Comparison of ENCODE assay signal across 8 cellular contexts in the genomic region with DNA sequence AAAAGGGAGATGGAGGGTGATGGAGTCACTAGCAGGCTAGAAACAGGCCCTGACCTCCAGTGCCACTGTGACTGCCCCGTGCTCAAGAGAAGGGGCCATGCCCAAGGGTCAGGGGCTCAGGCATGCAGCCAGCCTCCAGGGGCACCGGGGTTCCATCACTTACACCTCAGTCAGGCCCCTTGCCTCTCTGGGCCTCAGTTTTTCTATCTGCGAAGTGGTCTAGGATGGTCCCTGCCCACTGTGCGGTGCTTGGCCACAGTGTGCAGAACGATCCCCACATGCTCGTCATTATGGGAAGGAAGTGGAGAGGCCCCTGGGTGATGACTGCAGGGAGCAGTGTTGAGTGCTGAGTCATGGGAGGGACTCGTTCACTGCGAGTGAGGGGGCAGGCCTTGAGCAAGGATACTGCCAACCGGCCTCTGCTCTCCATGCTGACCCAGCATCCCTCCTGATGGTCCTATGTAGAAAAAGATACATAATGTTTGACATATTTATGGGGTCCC. TPM values are rescaled to one million over a fixed set of nuclear protein-coding genes. Genes with fewer than 3 reads are reported as not detected.
A peak's percentile ranks its signal among the peaks of the same experiment; 100 is the strongest.
DNase-seq lines count a peak whose midpoint lies in the region; ATAC-seq lines count a peak whose summit lies in the region.

No MANE protein-coding gene starts in this region.

- H3K4me1 Mint-ChIP-seq in activated CD8-positive, alpha-beta T cell treated with anti-CD3 and anti-CD28 coated beads, Interleukin-2, amount 10 ng/mL, durations not matched to agents 7 days and 5 days (ENCODE audit: low read depth): peaks cover 39% of the 10 kb centered on the region

- peak overlapping the region; percentile 87 for H3K27ac Mint-ChIP-seq in activated CD8-positive, alpha-beta T cell treated with anti-CD3 and anti-CD28 coated beads, Interleukin-2, amount 10 ng/mL, durations not matched to agents 7 days and 5 days

- no peaks in the 10 kb centered on the region for H3K27me3 Mint-ChIP-seq in activated CD8-positive, alpha-beta T cell treated with anti-CD3 and anti-CD28 coated beads, Interleukin-2, amount 10 ng/mL, durations not matched to agents 7 days and 5 days (ENCODE audit: low read depth)

- ATAC-seq in activated CD8-positive, alpha-beta T cell treated with anti-CD3 and anti-CD28 coated beads, Interleukin-2, amount 10 ng/mL, durations not matched to agents 7 days and 5 days: peak; percentile 43
- ATAC-seq in GM18858 (IDR thresholded peaks at IDR 0.05; ENCODE audit: unreplicated experiment): no peak
- ATAC-seq in GM21390 (IDR thresholded peaks at IDR 0.05; ENCODE audit: unreplicated experiment): no peak

- no peaks in the 10 kb centered on the region for H3K9me3 Mint-ChIP-seq in activated CD8-positive, alpha-beta T cell treated with anti-CD3 and anti-CD28 coated beads, Interleukin-2, amount 10 ng/mL, durations not matched to agents 7 days and 5 days (ENCODE audit: insufficient read depth)

- H3K4me3 ChIP-seq in skin epidermis: no peak overlapping the region

- no peak overlapping the region for H3K4me3 Mint-ChIP-seq in activated CD8-positive, alpha-beta T cell treated with anti-CD3 and anti-CD28 coated beads, Interleukin-2, amount 10 ng/mL, durations not matched to agents 7 days and 5 days

- CTCF ChIA-PET in activated CD8-positive, alpha-beta T cell treated with anti-CD3 and anti-CD28 coated beads, Interleukin-2, amount 10 ng/mL, durations not matched to agents 7 days and 5 days (lab: Charles Lee): interaction anchor here (2.9 kb wide), 1 partner anchor 96 kb away, joined by 9 read pairs; the partner anchor contains the start of gene DNM2

- POLR2A ChIA-PET in activated CD8-positive, alpha-beta T cell treated with anti-CD3 and anti-CD28 coated beads, Interleukin-2, amount 10 ng/mL, durations not matched to agents 7 days and 5 days (lab: Charles Lee): no interaction called here

- H3K36me3 Mint-ChIP-seq in activated CD8-positive, alpha-beta T cell treated with anti-CD3 and anti-CD28 coated beads, Interleukin-2, amount 10 ng/mL, durations not matched to agents 7 days and 5 days (ENCODE audit: low read depth): peaks cover 42% of the 10 kb centered on the region

- DNase-seq in stimulated activated CD4-positive, alpha-beta T cell treated with anti-CD3 and anti-CD28 coated beads, Interleukin-12 subunit alpha, Interleukin-12 subunit beta, amount 100 ng/mL, for 48 hours (ENCODE audit: low read depth in 2 of 3, low spot score in 1 of 3): peak in 2 of 3 donors; percentile 6 to 18
- DNase-seq in stimulated activated CD4-positive, alpha-beta T cell treated with anti-CD3 and anti-CD28 coated beads, Interleukin-12 subunit alpha, Interleukin-12 subunit beta, amount 100 ng/mL, for 4 hours: no peak
- DNase-seq in activated CD8-positive, alpha-beta T cell treated with anti-CD3 and anti-CD28 coated beads, Interleukin-2, amount 10 ng/mL, durations not matched to agents 7 days and 5 days: peak; percentile 41
- DNase-seq in head of caudate nucleus: peak in 26 of 42 donors; percentile 23 to 77 (median 46)
- no peak for DNase-seq in globus pallidus (ENCODE audit: low spot score)

- H3K27ac ChIP-seq in skin epidermis: peak overlapping the region in 16 of 21 experiments; percentile 5 to 76 (median 42)

- intact Hi-C loops in head of caudate nucleus (cut with DNase I): no loop called here

RNA-seq across cellular contexts. Expression of gene TMED1, which starts 23.1 kb away (rescaled TPM):
- total RNA-seq in activated CD8-positive, alpha-beta T cell treated with anti-CD3 and anti-CD28 coated beads, Interleukin-2, amount 10 ng/mL, durations not matched to agents 7 days and 5 days: 10 to 100 TPM in 1 of 2 experiments, 1 to 10 TPM in 1; 9.3 to 11.2 TPM

RNA-seq across cellular contexts. Expression of gene C19orf38, which starts 35.3 kb away (rescaled TPM):
- total RNA-seq in activated CD8-positive, alpha-beta T cell treated with anti-CD3 and anti-CD28 coated beads, Interleukin-2, amount 10 ng/mL, durations not matched to agents 7 days and 5 days: 1 to 10 TPM; 1.1 to 2.2 TPM

RNA-seq across cellular contexts. Expression of gene CARM1, which starts 58.4 kb away (rescaled TPM):
- total RNA-seq in activated CD8-positive, alpha-beta T cell treated with anti-CD3 and anti-CD28 coated beads, Interleukin-2, amount 10 ng/mL, durations not matched to agents 7 days and 5 days: 10 to 100 TPM; 33.2 to 33.4 TPM

Comparison
In these comparisons a context has a peak if more than half of its experiments do, and no peak if none do; other contexts are left out.
1. DNase-seq: peak in stimulated activated CD4-positive, alpha-beta T cell treated with anti-CD3 and anti-CD28 coated beads, Interleukin-12 subunit alpha, Interleukin-12 subunit beta, amount 100 ng/mL, for 48 hours (2 of 3), activated CD8-positive, alpha-beta T cell treated with anti-CD3 and anti-CD28 coated beads, Interleukin-2, amount 10 ng/mL, durations not matched to agents 7 days and 5 days (single experiment) and head of caudate nucleus (26 of 42); none in stimulated activated CD4-positive, alpha-beta T cell treated with anti-CD3 and anti-CD28 coated beads, Interleukin-12 subunit alpha, Interleukin-12 subunit beta, amount 100 ng/mL, for 4 hours (single experiment) and globus pallidus (single experiment).